17 cellular contexts compared by ENCODE assay signal in genomic region chr7:139078399-139078798, GRCh38. TPM values are rescaled to one million over a fixed set of nuclear protein-coding genes. Genes with fewer than 3 reads are reported as not detected.
DNase-seq lines count a peak whose midpoint lies in the region; ATAC-seq and TF ChIP-seq lines count a peak whose summit lies in the region.
"Had no signal": no experiment of that assay in that cellular context is flagged by ENCODE, and none has a peak within 500 bp of the region (broad histone marks: within the 10 kb centered on the region; RNA-seq: fewer than 3 reads in every experiment).

No MANE protein-coding gene starts in this region.

- ATAC-seq in CD4-positive, alpha-beta T cell (ENCODE audit: poor library complexity): no peak
- ATAC-seq in activated T-helper 17 cell treated with anti-CD3 and anti-CD28 coated beads, Interleukin-2, amount 50 U/mL, for 72 hours (replicated peaks): no peak
- ATAC-seq in HG02938 (IDR thresholded peaks at IDR 0.05; ENCODE audit: unreplicated experiment) (no peak), GM21390 (IDR thresholded peaks at IDR 0.05; ENCODE audit: unreplicated experiment) (no peak)
- ATAC-seq: pancreas had no signal

- no peaks in the 10 kb centered on the region for H4K20me1 ChIP-seq in Karpas-422 (ENCODE audit: insufficient read depth, low read depth, low read length)

- intact Hi-C loops in CD4-positive, alpha-beta T cell (cut with DNase I, micrococcal nuclease): loop anchor here in 1 of 2 experiments (5.0 kb wide), 2 partner anchors 34 to 191 kb away; no protein-coding TSS in a partner anchor

- no peak overlapping the region for H3K9ac ChIP-seq in Karpas-422 (ENCODE audit: low read length)

- peaks cover 3% of the 10 kb centered on the region; the same call in 1 of the 2 replicates for H3K4me1 ChIP-seq in Karpas-422 (ENCODE audit: low read length)
- H3K4me1 ChIP-seq: pancreas had no signal

- POLR2A ChIA-PET in CD4-positive, alpha-beta T cell (lab: Charles Lee): interaction anchor here (1.2 to 6.2 kb wide), 3 partner anchors 16 to 25 kb away, joined by 3 to 60 read pairs (median 26); no protein-coding TSS in a partner anchor

- peaks cover 75% of the 10 kb centered on the region for H3K4me1 Mint-ChIP-seq in CD4-positive, alpha-beta T cell (ENCODE audit: low read depth)
- H3K4me1 Mint-ChIP-seq in activated T-helper 17 cell treated with anti-CD3 and anti-CD28 coated beads, Interleukin-2, amount 50 U/mL, for 72 hours: peaks cover 30% of the 10 kb centered on the region
- peaks cover 53 to 82% of the 10 kb centered on the region in 2 donors for H3K4me1 Mint-ChIP-seq in immature natural killer cell

- peaks cover 98% of the 10 kb centered on the region for H3K36me3 Mint-ChIP-seq in CD4-positive, alpha-beta T cell (ENCODE audit: low read depth)
- H3K36me3 Mint-ChIP-seq in activated T-helper 17 cell treated with anti-CD3 and anti-CD28 coated beads, Interleukin-2, amount 50 U/mL, for 72 hours (ENCODE audit: low read depth): peaks cover 100% of the 10 kb centered on the region
- peaks cover 16 to 73% (median 39%) of the 10 kb centered on the region in 3 donors for H3K36me3 Mint-ChIP-seq in immature natural killer cell

- H3K4me3 Mint-ChIP-seq in CD4-positive, alpha-beta T cell: peak overlapping the region; percentile 34
- H3K4me3 Mint-ChIP-seq in activated T-helper 17 cell treated with anti-CD3 and anti-CD28 coated beads, Interleukin-2, amount 50 U/mL, for 72 hours: no peak overlapping the region
- H3K4me3 Mint-ChIP-seq in immature natural killer cell: no peak overlapping the region
- H3K4me3 Mint-ChIP-seq: CD14-positive monocyte, mesothelial cell of epicardium had no signal

- H3K27ac Mint-ChIP-seq in CD4-positive, alpha-beta T cell: peak overlapping the region; percentile 76
- H3K27ac Mint-ChIP-seq in activated T-helper 17 cell treated with anti-CD3 and anti-CD28 coated beads, Interleukin-2, amount 50 U/mL, for 72 hours: peak overlapping the region; percentile 58
- peak overlapping the region in 5 of 6 donors; percentile 9 to 72 (median 53) for H3K27ac Mint-ChIP-seq in immature natural killer cell
- H3K27ac Mint-ChIP-seq: mesothelial cell of epicardium had no signal

- no peaks in the 10 kb centered on the region for H3K9me2 ChIP-seq in Karpas-422 (replicated peaks; ENCODE audit: insufficient read depth, low read length)

- no peaks in the 10 kb centered on the region for H3K27me3 ChIP-seq in CD4-positive, alpha-beta T cell (ENCODE audit: control insufficient read depth, insufficient read depth, low read length)
- no peaks in the 10 kb centered on the region for H3K27me3 ChIP-seq in Karpas-422 (ENCODE audit: low read length)
- H3K27me3 ChIP-seq: pancreas had no signal

- H3K4me3 ChIP-seq in Karpas-422 (ENCODE audit: low read length): no peak overlapping the region
- H3K4me3 ChIP-seq: pancreas, smooth muscle cell had no signal

- no peaks in the 10 kb centered on the region for H3K9me3 ChIP-seq in CD4-positive, alpha-beta T cell (ENCODE audit: control insufficient read depth, low read length)
- H3K9me3 ChIP-seq in Karpas-422 (ENCODE audit: low read length): no peaks in the 10 kb centered on the region
- H3K9me3 ChIP-seq: pancreas had no signal

- H3K9me3 Mint-ChIP-seq in CD4-positive, alpha-beta T cell: no peaks in the 10 kb centered on the region
- H3K9me3 Mint-ChIP-seq in activated T-helper 17 cell treated with anti-CD3 and anti-CD28 coated beads, Interleukin-2, amount 50 U/mL, for 72 hours: no peaks in the 10 kb centered on the region
- no peaks in the 10 kb centered on the region for H3K9me3 Mint-ChIP-seq in immature natural killer cell
- H3K9me3 Mint-ChIP-seq: activated naive CD8-positive, alpha-beta T cell treated with anti-CD3 and anti-CD28 coated beads, Interleukin-2, amount 10 ng/mL, durations not matched to agents 7 days and 5 days; CD14-positive monocyte; mesothelial cell of epicardium had no signal

- TF ChIP-seq CTCF in CD4-positive, alpha-beta T cell (IDR thresholded peaks at IDR 0.05): no peak

- peak overlapping the region; percentile 40 for H3K27ac ChIP-seq in CD4-positive, alpha-beta T cell (ENCODE audit: low read depth, low read length)
- no peak overlapping the region for H3K27ac ChIP-seq in Karpas-422 (ENCODE audit: low read length)
- H3K27ac ChIP-seq: pancreas had no signal

- DNase-seq in CD4-positive, alpha-beta T cell: no peak
- peak; percentile 46 for DNase-seq in HCEC 1CT
- no peak for DNase-seq in immature natural killer cell
- DNase-seq in Karpas-422: no peak
- no peak for DNase-seq in NCI-H187 treated with DMSO at 0.1 percent for 48 hours (lab: John Stamatoyannopoulos, UW)
- DNase-seq: activated CD4-positive, alpha-beta T cell treated with anti-CD3 and anti-CD28 coated beads, Interleukin-2, amount 50 U/mL, for 4 hours; activated naive CD8-positive, alpha-beta T cell treated with anti-CD3 and anti-CD28 coated beads, Interleukin-2, amount 10 ng/mL, durations not matched to agents 7 days and 5 days; glutamatergic neuron; NCI-H146; pancreas; SIG-M5 had no signal

- H3K36me3 ChIP-seq in Karpas-422 (ENCODE audit: insufficient read depth, low read length): peaks cover 55% of the 10 kb centered on the region

- H3K4me2 ChIP-seq in Karpas-422 (ENCODE audit: low read depth, low read length, poor library complexity, severe bottlenecking): no peak overlapping the region
- H3K4me2 ChIP-seq: smooth muscle cell had no signal

- CTCF ChIA-PET in CD4-positive, alpha-beta T cell (lab: Charles Lee): interaction anchor here (1.3 kb wide), 1 partner anchor 17 kb away, joined by 4 read pairs; no protein-coding TSS in a partner anchor

- no peak overlapping the region for H2AFZ ChIP-seq in Karpas-422 (ENCODE audit: low read length)

- H3K79me2 ChIP-seq in Karpas-422 (ENCODE audit: low read length): peaks cover 21% of the 10 kb centered on the region

- H3K27me3 Mint-ChIP-seq in CD4-positive, alpha-beta T cell: no peaks in the 10 kb centered on the region
- no peaks in the 10 kb centered on the region for H3K27me3 Mint-ChIP-seq in activated T-helper 17 cell treated with anti-CD3 and anti-CD28 coated beads, Interleukin-2, amount 50 U/mL, for 72 hours
- peaks cover 3 to 23% (median 19%) of the 10 kb centered on the region in 3 donors for H3K27me3 Mint-ChIP-seq in immature natural killer cell (ENCODE audit: low read depth in 3 of 3)
- H3K27me3 Mint-ChIP-seq: activated naive CD8-positive, alpha-beta T cell treated with anti-CD3 and anti-CD28 coated beads, Interleukin-2, amount 10 ng/mL, durations not matched to agents 7 days and 5 days had no signal

RNA-seq across cellular contexts. Expression of gene ZC3HAV1, which starts 31.1 kb away (rescaled TPM):
- 100 to 1,000 TPM; 169 to 178 TPM for total RNA-seq in CD4-positive, alpha-beta T cell
- 100 to 1,000 TPM; 111 to 150 TPM for total RNA-seq in activated T-helper 17 cell treated with anti-CD3 and anti-CD28 coated beads, Interleukin-2, amount 50 U/mL, for 72 hours
- polyA plus RNA-seq in immature natural killer cell: 100 to 1,000 TPM in 1 of 3 donors, 10 to 100 TPM in 2; 69.4 to 121 (median 74.5) TPM
- 44.2 and 49.2 TPM in 2 replicates for total RNA-seq in Karpas-422 (2014; rRNA removed; shearing (Covaris generic); ENCODE audit: low replicate concordance)

RNA-seq across cellular contexts. Expression of gene ZC3HAV1L, which starts 42.6 kb away (rescaled TPM):
- under 1 TPM; 0.44 to 0.50 TPM for total RNA-seq in CD4-positive, alpha-beta T cell
- 10 to 100 TPM; 23.6 to 32.4 TPM for total RNA-seq in activated T-helper 17 cell treated with anti-CD3 and anti-CD28 coated beads, Interleukin-2, amount 50 U/mL, for 72 hours
- under 1 TPM in 2 of 3 donors, not detected in 1; 0.21 to 0.40 TPM for polyA plus RNA-seq in immature natural killer cell
- total RNA-seq in Karpas-422 (2014; rRNA removed; shearing (Covaris generic); ENCODE audit: low replicate concordance): 0.25 TPM in 1 of 2 replicates, not detected in the other

Comparison
In these comparisons a context has a peak if more than half of its experiments do, and no peak if none do; other contexts are left out.
1. RNA of gene ZC3HAV1L, which starts 42.6 kb away (total RNA-seq): 23.6 to 32.4 TPM in activated T-helper 17 cell treated with anti-CD3 and anti-CD28 coated beads, Interleukin-2, amount 50 U/mL, for 72 hours; 0.44 to 0.50 TPM in CD4-positive, alpha-beta T cell and 0.25 TPM in Karpas-422; every median in the first group is over 10 times any median in the second.
2. Peak in every context shown above with its lines, with median percentiles within 50 percentile points of each other: H3K27ac Mint-ChIP-seq.